ENCODE assay signal across 1 cellular context in the genomic region with DNA sequence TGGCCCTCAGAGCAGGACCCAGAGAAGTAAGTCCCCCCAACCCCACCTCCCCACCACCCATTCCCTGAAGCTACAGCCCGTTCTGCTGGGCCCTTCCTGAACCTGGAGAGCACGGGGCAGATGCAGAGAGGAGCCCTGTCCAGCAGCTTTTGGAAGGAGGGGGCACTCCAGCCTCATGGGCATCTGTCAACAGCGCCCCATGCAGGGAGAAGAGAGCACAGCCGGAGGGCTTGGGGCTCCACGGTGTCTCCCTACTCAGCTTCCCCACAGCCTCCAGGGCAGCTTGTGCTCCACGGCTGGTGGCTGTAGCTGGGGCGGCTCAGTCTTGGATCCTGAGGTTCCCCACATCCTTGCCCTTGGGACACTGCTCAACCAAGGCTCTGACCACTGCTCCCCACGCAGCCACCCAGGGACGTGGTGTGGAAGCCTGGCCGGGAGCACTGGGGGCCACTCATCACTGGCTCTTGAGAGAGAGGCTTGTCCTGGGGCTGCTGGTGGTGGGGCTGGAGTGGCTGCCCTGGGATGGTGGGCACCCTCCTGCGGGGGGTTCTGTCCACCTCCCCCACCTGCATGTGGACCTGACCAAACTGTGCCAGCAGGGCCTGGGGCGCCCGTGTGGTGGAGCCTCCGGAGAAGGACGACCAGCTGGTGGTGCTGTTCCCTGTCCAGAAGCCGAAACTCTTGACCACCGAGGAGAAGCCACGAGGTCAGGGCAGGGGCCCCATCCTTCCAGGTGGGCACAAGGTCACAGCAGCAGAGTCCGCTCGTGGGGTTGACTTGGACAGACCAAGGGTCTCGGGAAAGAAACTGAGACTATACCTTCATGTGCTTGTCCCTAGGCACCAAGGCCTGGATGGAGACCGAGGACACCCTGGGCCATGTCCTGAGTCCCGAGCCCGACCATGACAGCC.
TF ChIP-seq lines count a peak whose summit lies in the region.

No MANE protein-coding gene starts in this region.

TF ChIP-seq in GM23338, 12 proteins besides CTCF, POLR2A, EP300 and RAD21 (continued from another document):
- TF ChIP-seq, protein P1, sequence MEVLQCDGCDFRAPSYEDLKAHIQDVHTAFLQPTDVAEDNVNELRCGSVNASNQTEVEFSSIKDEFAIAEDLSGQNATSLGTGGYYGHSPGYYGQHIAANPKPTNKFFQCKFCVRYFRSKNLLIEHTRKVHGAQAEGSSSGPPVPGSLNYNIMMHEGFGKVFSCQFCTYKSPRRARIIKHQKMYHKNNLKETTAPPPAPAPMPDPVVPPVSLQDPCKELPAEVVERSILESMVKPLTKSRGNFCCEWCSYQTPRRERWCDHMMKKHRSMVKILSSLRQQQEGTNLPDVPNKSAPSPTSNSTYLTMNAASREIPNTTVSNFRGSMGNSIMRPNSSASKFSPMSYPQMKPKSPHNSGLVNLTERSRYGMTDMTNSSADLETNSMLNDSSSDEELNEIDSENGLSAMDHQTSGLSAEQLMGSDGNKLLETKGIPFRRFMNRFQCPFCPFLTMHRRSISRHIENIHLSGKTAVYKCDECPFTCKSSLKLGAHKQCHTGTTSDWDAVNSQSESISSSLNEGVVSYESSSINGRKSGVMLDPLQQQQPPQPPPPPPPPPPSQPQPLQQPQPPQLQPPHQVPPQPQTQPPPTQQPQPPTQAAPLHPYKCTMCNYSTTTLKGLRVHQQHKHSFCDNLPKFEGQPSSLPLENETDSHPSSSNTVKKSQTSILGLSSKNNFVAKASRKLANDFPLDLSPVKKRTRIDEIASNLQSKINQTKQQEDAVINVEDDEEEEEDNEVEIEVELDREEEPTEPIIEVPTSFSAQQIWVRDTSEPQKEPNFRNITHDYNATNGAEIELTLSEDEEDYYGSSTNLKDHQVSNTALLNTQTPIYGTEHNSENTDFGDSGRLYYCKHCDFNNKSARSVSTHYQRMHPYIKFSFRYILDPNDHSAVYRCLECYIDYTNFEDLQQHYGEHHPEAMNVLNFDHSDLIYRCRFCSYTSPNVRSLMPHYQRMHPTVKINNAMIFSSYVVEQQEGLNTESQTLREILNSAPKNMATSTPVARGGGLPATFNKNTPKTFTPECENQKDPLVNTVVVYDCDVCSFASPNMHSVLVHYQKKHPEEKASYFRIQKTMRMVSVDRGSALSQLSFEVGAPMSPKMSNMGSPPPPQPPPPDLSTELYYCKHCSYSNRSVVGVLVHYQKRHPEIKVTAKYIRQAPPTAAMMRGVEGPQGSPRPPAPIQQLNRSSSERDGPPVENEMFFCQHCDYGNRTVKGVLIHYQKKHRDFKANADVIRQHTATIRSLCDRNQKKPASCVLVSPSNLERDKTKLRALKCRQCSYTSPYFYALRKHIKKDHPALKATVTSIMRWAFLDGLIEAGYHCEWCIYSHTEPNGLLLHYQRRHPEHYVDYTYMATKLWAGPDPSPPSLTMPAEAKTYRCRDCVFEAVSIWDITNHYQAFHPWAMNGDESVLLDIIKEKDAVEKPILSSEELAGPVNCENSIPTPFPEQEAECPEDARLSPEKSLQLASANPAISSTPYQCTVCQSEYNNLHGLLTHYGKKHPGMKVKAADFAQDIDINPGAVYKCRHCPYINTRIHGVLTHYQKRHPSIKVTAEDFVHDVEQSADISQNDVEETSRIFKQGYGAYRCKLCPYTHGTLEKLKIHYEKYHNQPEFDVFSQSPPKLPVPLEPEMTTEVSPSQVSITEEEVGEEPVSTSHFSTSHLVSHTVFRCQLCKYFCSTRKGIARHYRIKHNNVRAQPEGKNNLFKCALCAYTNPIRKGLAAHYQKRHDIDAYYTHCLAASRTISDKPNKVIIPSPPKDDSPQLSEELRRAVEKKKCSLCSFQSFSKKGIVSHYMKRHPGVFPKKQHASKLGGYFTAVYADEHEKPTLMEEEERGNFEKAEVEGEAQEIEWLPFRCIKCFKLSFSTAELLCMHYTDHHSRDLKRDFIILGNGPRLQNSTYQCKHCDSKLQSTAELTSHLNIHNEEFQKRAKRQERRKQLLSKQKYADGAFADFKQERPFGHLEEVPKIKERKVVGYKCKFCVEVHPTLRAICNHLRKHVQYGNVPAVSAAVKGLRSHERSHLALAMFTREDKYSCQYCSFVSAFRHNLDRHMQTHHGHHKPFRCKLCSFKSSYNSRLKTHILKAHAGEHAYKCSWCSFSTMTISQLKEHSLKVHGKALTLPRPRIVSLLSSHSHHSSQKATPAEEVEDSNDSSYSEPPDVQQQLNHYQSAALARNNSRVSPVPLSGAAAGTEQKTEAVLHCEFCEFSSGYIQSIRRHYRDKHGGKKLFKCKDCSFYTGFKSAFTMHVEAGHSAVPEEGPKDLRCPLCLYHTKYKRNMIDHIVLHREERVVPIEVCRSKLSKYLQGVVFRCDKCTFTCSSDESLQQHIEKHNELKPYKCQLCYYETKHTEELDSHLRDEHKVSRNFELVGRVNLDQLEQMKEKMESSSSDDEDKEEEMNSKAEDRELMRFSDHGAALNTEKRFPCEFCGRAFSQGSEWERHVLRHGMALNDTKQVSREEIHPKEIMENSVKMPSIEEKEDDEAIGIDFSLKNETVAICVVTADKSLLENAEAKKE (CRISPR knock-in tag; IDR thresholded peaks at IDR 0.05) = no peak
- TF ChIP-seq ZNF331 (CRISPR knock-in tag; IDR thresholded peaks at IDR 0.05; ENCODE audit: low read depth) (no peak), EZH2phosphoT487 (IDR thresholded peaks at IDR 0.05; ENCODE audit: unreplicated experiment) (no peak)
